ENCODE assay signal across 18 cellular contexts in genomic region chr5:167934561-167934971, GRCh38.
A peak's percentile ranks its signal among the peaks of the same experiment; 100 is the strongest.
DNase-seq lines count a peak whose midpoint lies in the region; ATAC-seq and TF ChIP-seq lines count a peak whose summit lies in the region.
"Had no signal": no experiment of that assay in that cellular context is flagged by ENCODE, and none has a peak within 500 bp of the region (broad histone marks: within the 10 kb centered on the region; RNA-seq: fewer than 3 reads in every experiment).

No MANE protein-coding gene starts in this region.

- peak overlapping the region; percentile 77 for H3K4me2 ChIP-seq in osteoblast (ENCODE audit: insufficient read depth, low read length)

- no peaks in the 10 kb centered on the region for H3K27me3 ChIP-seq in osteoblast (ENCODE audit: insufficient read depth, low read length)
- H3K27me3 ChIP-seq: breast epithelium, vagina had no signal

- ATAC-seq in Right ventricle myocardium inferior (peak; percentile 93), GM19328 (IDR thresholded peaks at IDR 0.05; ENCODE audit: unreplicated experiment) (no peak)
- ATAC-seq: GM12878 had no signal

- peaks cover 7% of the 10 kb centered on the region for H3K4me1 Mint-ChIP-seq in activated naive CD8-positive, alpha-beta T cell treated with anti-CD3 and anti-CD28 coated beads for 36 hours

- DNase-seq in AG10803 (ENCODE audit: low read depth) (peak; percentile 90), amniotic epithelial cell (ENCODE audit: low read depth) (peak; percentile 71), Right ventricle myocardium inferior (ENCODE audit: missing footprints) (peak; percentile 79), osteoblast (ENCODE audit: insufficient read length, low spot score, missing footprints) (no peak), foreskin melanocyte (no peak), NCI-H345 treated with DMSO at 0.1 percent for 48 hours (lab: John Stamatoyannopoulos, UW; ENCODE audit: unreplicated experiment) (no peak)
- no peak for DNase-seq in activated naive CD8-positive, alpha-beta T cell treated with anti-CD3 and anti-CD28 coated beads for 36 hours
- DNase-seq: activated CD4-positive, alpha-beta memory T cell treated with anti-CD3 and anti-CD28 coated beads for 36 hours; activated effector memory CD4-positive, alpha-beta T cell treated with Interleukin-2 at 50 U/mL for 16 hours; NCI-H1048; NCI-H524; T1000 had no signal

- TF ChIP-seq CTCF in AG10803 (conservative IDR thresholded peaks at IDR 0.05; ENCODE audit: low read length) (no peak), osteoblast (IDR thresholded peaks at IDR 0.05; ENCODE audit: extremely low read depth, low read depth, low read length) (no peak)

- H2AFZ ChIP-seq in osteoblast (ENCODE audit: low read length) = peak overlapping the region; percentile 79

- no peaks in the 10 kb centered on the region for H3K9me3 Mint-ChIP-seq in activated naive CD8-positive, alpha-beta T cell treated with anti-CD3 and anti-CD28 coated beads for 36 hours
- H3K9me3 Mint-ChIP-seq: natural killer cell treated with Interleukin-12 subunit alpha and Interleukin-12 subunit beta and Interleukin-15 and Interleukin-18, amount 100 ng/mL, for 72 hours had no signal

- no peaks in the 10 kb centered on the region for H3K36me3 Mint-ChIP-seq in activated naive CD8-positive, alpha-beta T cell treated with anti-CD3 and anti-CD28 coated beads for 36 hours
- H3K36me3 Mint-ChIP-seq: activated CD4-positive, alpha-beta memory T cell treated with anti-CD3 and anti-CD28 coated beads for 36 hours; natural killer cell treated with Interleukin-12 subunit alpha and Interleukin-12 subunit beta and Interleukin-15 and Interleukin-18, amount 100 ng/mL, for 72 hours had no signal

- H4K20me1 ChIP-seq in osteoblast (ENCODE audit: insufficient read depth, low read length) = no peaks in the 10 kb centered on the region

- no peak overlapping the region for H3K4me3 ChIP-seq in AG10803 (ENCODE audit: low read length)
- H3K4me3 ChIP-seq in osteoblast (ENCODE audit: insufficient read depth, low read length) = peak overlapping the region; percentile 44
- H3K4me3 ChIP-seq: breast epithelium, GM12878, HAP-1, vagina had no signal

- intact Hi-C loops in Right ventricle myocardium inferior (cut with DNase I) = loop anchor here (5.0 kb wide), 1 partner anchor 42 kb away; no protein-coding TSS in a partner anchor

- H3K27ac Mint-ChIP-seq in activated naive CD8-positive, alpha-beta T cell treated with anti-CD3 and anti-CD28 coated beads for 36 hours = no peak overlapping the region
- H3K27ac Mint-ChIP-seq: activated CD4-positive, alpha-beta memory T cell treated with anti-CD3 and anti-CD28 coated beads for 36 hours; natural killer cell treated with Interleukin-12 subunit alpha and Interleukin-12 subunit beta and Interleukin-15 and Interleukin-18, amount 100 ng/mL, for 72 hours had no signal

- H3K79me2 ChIP-seq in osteoblast (ENCODE audit: insufficient read depth, low read length) = no peaks in the 10 kb centered on the region

- H3K27ac ChIP-seq in osteoblast (ENCODE audit: low read depth, low read length) = peak overlapping the region; percentile 79
- H3K27ac ChIP-seq: breast epithelium, vagina had no signal

- H3K4me1 ChIP-seq in osteoblast (ENCODE audit: insufficient read depth, low read length) = peaks cover 5% of the 10 kb centered on the region
- H3K4me1 ChIP-seq: breast epithelium, HAP-1, vagina had no signal

- peaks cover 10% of the 10 kb centered on the region for H3K27me3 Mint-ChIP-seq in activated naive CD8-positive, alpha-beta T cell treated with anti-CD3 and anti-CD28 coated beads for 36 hours

- no peaks in the 10 kb centered on the region for H3K9me3 ChIP-seq in osteoblast (ENCODE audit: low read depth, low read length)
- H3K9me3 ChIP-seq: breast epithelium, HAP-1, vagina had no signal

- no peak overlapping the region for H3K4me3 Mint-ChIP-seq in activated naive CD8-positive, alpha-beta T cell treated with anti-CD3 and anti-CD28 coated beads for 36 hours
- H3K4me3 Mint-ChIP-seq: activated CD4-positive, alpha-beta memory T cell treated with anti-CD3 and anti-CD28 coated beads for 36 hours; natural killer cell treated with Interleukin-12 subunit alpha and Interleukin-12 subunit beta and Interleukin-15 and Interleukin-18, amount 100 ng/mL, for 72 hours had no signal

- H3K36me3 ChIP-seq in osteoblast (ENCODE audit: insufficient read depth, low read length) = no peaks in the 10 kb centered on the region
- H3K36me3 ChIP-seq: breast epithelium, HAP-1, vagina had no signal

Comparison
In these comparisons a context has a peak if more than half of its experiments do, and no peak if none do; other contexts are left out.
1. DNase-seq: peak in AG10803 (single experiment), amniotic epithelial cell (single experiment) and Right ventricle myocardium inferior (single experiment); none in osteoblast (single experiment), activated naive CD8-positive, alpha-beta T cell treated with anti-CD3 and anti-CD28 coated beads for 36 hours (single experiment), foreskin melanocyte (single experiment) and NCI-H345 treated with DMSO at 0.1 percent for 48 hours (single experiment).